10 cellular contexts compared by ENCODE assay signal in genomic region chr5:95086932-95087818, GRCh38.
DNase-seq lines count a peak whose midpoint lies in the region; ATAC-seq, FAIRE-seq and TF ChIP-seq lines count a peak whose summit lies in the region.
"Had no signal": no experiment of that assay in that cellular context is flagged by ENCODE, and none has a peak within 500 bp of the region (broad histone marks: within the 10 kb centered on the region; RNA-seq: fewer than 3 reads in every experiment).

No MANE protein-coding gene starts in this region.

- no peaks in the 10 kb centered on the region for H3K36me3 Mint-ChIP-seq in immature natural killer cell
- H3K36me3 Mint-ChIP-seq in activated naive CD4-positive, alpha-beta T cell treated with anti-CD3 and anti-CD28 coated beads, Interleukin-2, amount 10 ng/mL, durations not matched to agents 7 days and 5 days: no peaks in the 10 kb centered on the region
- H3K36me3 Mint-ChIP-seq: memory B cell had no signal

- peaks cover 17 to 24% of the 10 kb centered on the region in 2 donors for H3K4me1 Mint-ChIP-seq in immature natural killer cell
- H3K4me1 Mint-ChIP-seq in activated naive CD4-positive, alpha-beta T cell treated with anti-CD3 and anti-CD28 coated beads, Interleukin-2, amount 10 ng/mL, durations not matched to agents 7 days and 5 days: peaks cover under 1% of the 10 kb centered on the region
- H3K4me1 Mint-ChIP-seq: memory B cell had no signal

- DNase-seq in immature natural killer cell (peak in 2 of 3 donors; percentile 14 to 17), ureter (ENCODE audit: low spot score) (no peak), OCI-M1 (lab: John Stamatoyannopoulos, UW) (no peak), H54 (ENCODE audit: insufficient read length, low spot score) (no peak)
- DNase-seq in activated naive CD4-positive, alpha-beta T cell treated with anti-CD3 and anti-CD28 coated beads, Interleukin-2, amount 10 ng/mL, durations not matched to agents 7 days and 5 days: no peak
- DNase-seq: amniotic stem cell had no signal

- FAIRE-seq in H54 (lab: Jason Lieb, UNC): no peak

- H3K27me3 Mint-ChIP-seq in immature natural killer cell (ENCODE audit: low read depth in 3 of 3): peaks cover 0 to 5% (median 0%) of the 10 kb centered on the region in 3 donors
- no peaks in the 10 kb centered on the region for H3K27me3 Mint-ChIP-seq in activated naive CD4-positive, alpha-beta T cell treated with anti-CD3 and anti-CD28 coated beads, Interleukin-2, amount 10 ng/mL, durations not matched to agents 7 days and 5 days
- H3K27me3 Mint-ChIP-seq: memory B cell had no signal

- CTCF ChIA-PET in activated naive CD4-positive, alpha-beta T cell treated with anti-CD3 and anti-CD28 coated beads, Interleukin-2, amount 10 ng/mL, durations not matched to agents 7 days and 5 days (lab: Charles Lee): interaction anchor here (0.5 to 0.6 kb wide), 2 partner anchors 10 to 1775 kb away, joined by 3 to 4 read pairs; no protein-coding TSS in a partner anchor

- H3K9me3 Mint-ChIP-seq in immature natural killer cell: peaks cover 0 to 9% (median 1%) of the 10 kb centered on the region in 6 donors
- no peaks in the 10 kb centered on the region for H3K9me3 Mint-ChIP-seq in activated naive CD4-positive, alpha-beta T cell treated with anti-CD3 and anti-CD28 coated beads, Interleukin-2, amount 10 ng/mL, durations not matched to agents 7 days and 5 days

- ATAC-seq in GM18868 (IDR thresholded peaks at IDR 0.05; ENCODE audit: unreplicated experiment) (peak; percentile 38), GM21737 (IDR thresholded peaks at IDR 0.05; ENCODE audit: unreplicated experiment) (peak; percentile 38), HG03439 (IDR thresholded peaks at IDR 0.05; ENCODE audit: unreplicated experiment) (peak; percentile 34)

- H3K4me3 Mint-ChIP-seq in immature natural killer cell: peak overlapping the region in 3 of 5 donors; percentile 4 to 21 (median 15)
- no peak overlapping the region for H3K4me3 Mint-ChIP-seq in activated naive CD4-positive, alpha-beta T cell treated with anti-CD3 and anti-CD28 coated beads, Interleukin-2, amount 10 ng/mL, durations not matched to agents 7 days and 5 days

- TF ChIP-seq POLR2A in H54 (IDR thresholded peaks at IDR 0.05; ENCODE audit: low read depth, low read length): no peak

- no peak overlapping the region for H3K27ac Mint-ChIP-seq in immature natural killer cell
- H3K27ac Mint-ChIP-seq in activated naive CD4-positive, alpha-beta T cell treated with anti-CD3 and anti-CD28 coated beads, Interleukin-2, amount 10 ng/mL, durations not matched to agents 7 days and 5 days: no peak overlapping the region
- H3K27ac Mint-ChIP-seq: memory B cell had no signal

Comparison
In these comparisons a context has a peak if more than half of its experiments do, and no peak if none do; other contexts are left out.
1. DNase-seq: peak in immature natural killer cell (2 of 3); none in activated naive CD4-positive, alpha-beta T cell treated with anti-CD3 and anti-CD28 coated beads, Interleukin-2, amount 10 ng/mL, durations not matched to agents 7 days and 5 days (single experiment), ureter (single experiment), OCI-M1 (single experiment) and H54 (single experiment).
2. Peak in every context shown above with its lines, with median percentiles within 50 percentile points of each other: ATAC-seq.